In genomic region chr11:8225589-8226036, GRCh38 we compare ENCODE assay signal across 9 cellular contexts. TPM values are rescaled to one million over a fixed set of nuclear protein-coding genes. Genes with fewer than 3 reads are reported as not detected.
A peak's percentile ranks its signal among the peaks of the same experiment; 100 is the strongest.
DNase-seq lines count a peak whose midpoint lies in the region; ATAC-seq and TF ChIP-seq lines count a peak whose summit lies in the region.
"Had no signal": no experiment of that assay in that cellular context is flagged by ENCODE, and none has a peak within 500 bp of the region (broad histone marks: within the 10 kb centered on the region; RNA-seq: fewer than 3 reads in every experiment).

No MANE protein-coding gene starts in this region.

- ATAC-seq in GM21515 (IDR thresholded peaks at IDR 0.05; ENCODE audit: unreplicated experiment): peak; percentile 64
- peak; percentile 79 for ATAC-seq in activated B cell treated with CpG ODN at 0.5 μM for 24 hours (ENCODE audit: low read depth)
- peak; percentile 18 for ATAC-seq in left colon
- ATAC-seq in GM21528 (IDR thresholded peaks at IDR 0.05; ENCODE audit: low FRiP score, unreplicated experiment): no peak

- CTCF ChIA-PET in activated B cell treated with CpG ODN at 0.5 μM for 24 hours (lab: Charles Lee): interaction anchor here (1.5 kb wide), 1 partner anchor 24 kb away, joined by 4 read pairs; no protein-coding TSS in a partner anchor

- intact Hi-C loops in activated B cell treated with CpG ODN at 0.5 μM for 24 hours (cut with micrococcal nuclease): loop anchor here (1.0 to 10.0 kb wide), 9 partner anchors 33 to 1279 kb away; partner anchors contain the start of gene LMO1
- intact Hi-C loops in left colon (cut with DNase I, micrococcal nuclease): loop anchor here (5.0 to 10.0 kb wide), 2 partner anchors 339 to 342 kb away; no protein-coding TSS in a partner anchor

- no peaks in the 10 kb centered on the region for H3K36me3 Mint-ChIP-seq in activated B cell treated with CpG ODN at 0.5 μM for 24 hours (ENCODE audit: low read depth)

- POLR2A ChIA-PET in activated B cell treated with CpG ODN at 0.5 μM for 24 hours (lab: Charles Lee): no interaction called here

- peaks cover 3% of the 10 kb centered on the region for H3K27me3 Mint-ChIP-seq in activated B cell treated with CpG ODN at 0.5 μM for 24 hours

- DNase-seq in CMK (ENCODE audit: low read depth) (peak; percentile 52), NCI-H146 treated with DMSO at 0.1 percent for 48 hours (lab: John Stamatoyannopoulos, UW; ENCODE audit: unreplicated experiment) (peak; percentile 23), activated B cell treated with CpG ODN at 0.5 μM for 24 hours (peak; percentile 67), cardiac fibroblast (ENCODE audit: low read depth in 2 of 2) (peak; percentile 61 to 69), left colon (peak; percentile 41 to 73)
- peak; percentile 49 to 67 for DNase-seq in stimulated activated CD4-positive, alpha-beta T cell treated with anti-CD3 and anti-CD28 coated beads, Interleukin-4, amount 100 ng/mL, for 4 hours

- H3K4me3 Mint-ChIP-seq in activated B cell treated with CpG ODN at 0.5 μM for 24 hours: no peak overlapping the region
- H3K4me3 Mint-ChIP-seq: T-helper 1 cell treated with Interleukin-12 subunit alpha and Interleukin-12 subunit beta and Interleukin-4 antibody, amounts not matched to agents 30 μg/mL and 1 μg/mL, for 36 hours had no signal

- H3K4me1 Mint-ChIP-seq in activated B cell treated with CpG ODN at 0.5 μM for 24 hours: no peaks in the 10 kb centered on the region

- no peaks in the 10 kb centered on the region for H3K9me3 Mint-ChIP-seq in activated B cell treated with CpG ODN at 0.5 μM for 24 hours
- H3K9me3 Mint-ChIP-seq: T-helper 1 cell treated with Interleukin-12 subunit alpha and Interleukin-12 subunit beta and Interleukin-4 antibody, amounts not matched to agents 30 μg/mL and 1 μg/mL, for 36 hours had no signal

- H3K27ac Mint-ChIP-seq in activated B cell treated with CpG ODN at 0.5 μM for 24 hours: no peak overlapping the region
- H3K27ac Mint-ChIP-seq: T-helper 1 cell treated with Interleukin-12 subunit alpha and Interleukin-12 subunit beta and Interleukin-4 antibody, amounts not matched to agents 30 μg/mL and 1 μg/mL, for 36 hours had no signal

- TF ChIP-seq CTCF in activated B cell treated with CpG ODN at 0.5 μM for 24 hours (IDR thresholded peaks at IDR 0.05): no peak
- TF ChIP-seq CTCF in cardiac fibroblast (IDR thresholded peaks at IDR 0.05; ENCODE audit: low read depth, low read length): peak; percentile 89

- no peak overlapping the region for H3K4me3 ChIP-seq in cardiac fibroblast (replicated peaks in 1 of 2; ENCODE audit: low read depth in 2 of 2, low read length in 2 of 2)

RNA-seq across cellular contexts. Expression of gene LMO1, which starts 38.1 kb away (rescaled TPM):
- total RNA-seq in activated B cell treated with CpG ODN at 0.5 μM for 24 hours (not detected in 2 replicates), left colon (not detected)

RNA-seq across cellular contexts. Expression of gene RIC3, which starts 56.8 kb away (rescaled TPM):
- total RNA-seq in activated B cell treated with CpG ODN at 0.5 μM for 24 hours: 44.3 and 52.8 TPM in 2 replicates
- total RNA-seq in left colon: 1 to 10 TPM; 1.4 to 3.3 TPM

Comparison
In these comparisons a context has a peak if more than half of its experiments do, and no peak if none do; other contexts are left out.
1. RNA of gene RIC3, which starts 56.8 kb away (total RNA-seq): 44.3 to 52.8 TPM in activated B cell treated with CpG ODN at 0.5 μM for 24 hours; 1.4 to 3.3 TPM in left colon; every median in the first group is over 10 times any median in the second.
2. Peak in every context shown above with its lines, with median percentiles within 50 percentile points of each other: DNase-seq.